ENCODE assay signal across 21 cellular contexts in the genomic region with DNA sequence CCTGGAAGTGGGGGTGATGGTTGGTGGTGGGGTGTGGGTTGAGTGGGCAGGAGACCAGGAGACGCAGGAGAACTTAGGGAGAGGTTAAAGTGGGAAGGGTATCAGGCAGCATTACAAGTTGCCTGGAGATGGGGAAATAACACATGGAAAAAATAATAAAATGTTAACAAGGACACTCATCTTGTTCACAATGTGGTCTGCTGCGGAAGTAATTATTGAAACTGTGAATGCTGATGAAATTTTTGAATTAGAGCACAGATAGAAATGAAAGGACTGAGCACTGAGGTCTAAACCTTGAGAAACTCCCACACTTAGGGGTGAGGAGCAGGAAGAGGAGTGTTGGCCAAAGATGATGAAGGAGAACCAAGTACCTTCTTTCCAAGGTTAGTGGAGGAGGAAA.
A peak's percentile ranks its signal among the peaks of the same experiment; 100 is the strongest.
DNase-seq lines count a peak whose midpoint lies in the region; ATAC-seq, FAIRE-seq and TF ChIP-seq lines count a peak whose summit lies in the region.
"Had no signal": no experiment of that assay in that cellular context is flagged by ENCODE, and none has a peak within 500 bp of the region (broad histone marks: within the 10 kb centered on the region; RNA-seq: fewer than 3 reads in every experiment).

No MANE protein-coding gene starts in this region.

- TF ChIP-seq POLR2A in testis (IDR thresholded peaks at IDR 0.05): no peak

- peak; percentile 66 for FAIRE-seq in bronchial epithelial cell (lab: Jason Lieb, UNC)
- FAIRE-seq: A549, GM12891, GM19239 had no signal

- 75 to 85% methylated on average over 2 of the region's 2 CpGs for WGBS in testis, 2 donors

- H3K36me3 ChIP-seq in bronchial epithelial cell (ENCODE audit: control insufficient read depth, insufficient read depth, low read length): no peaks in the 10 kb centered on the region
- no peaks in the 10 kb centered on the region for H3K36me3 ChIP-seq in testis (ENCODE audit: low read depth, missing control alignments)
- H3K36me3 ChIP-seq: BLaER1 treated with 17β-estradiol and CSF1 and Interleukin-3, amounts not matched to agents 10 nM and 100 nM had no signal

- intact Hi-C loops in testis (cut with DNase I; ENCODE audit: low total_unique reads): no loop called here

- no peaks in the 10 kb centered on the region for H3K4me1 ChIP-seq in testis
- H3K4me1 ChIP-seq: A549 had no signal

- TF ChIP-seq CTCF in bronchial epithelial cell (IDR thresholded peaks at IDR 0.05; ENCODE audit: insufficient read depth, low read length, severe bottlenecking): no peak
- TF ChIP-seq CTCF in testis (IDR thresholded peaks at IDR 0.05): no peak

- ATAC-seq in HG02798 (IDR thresholded peaks at IDR 0.05; ENCODE audit: poor library complexity, unreplicated experiment): peak; percentile 42
- no peak for ATAC-seq in GM19035 (IDR thresholded peaks at IDR 0.05; ENCODE audit: unreplicated experiment)
- ATAC-seq: A549; CD8-positive, alpha-beta T cell; GM23338; HCT116 had no signal

- no peaks in the 10 kb centered on the region for H3K27me3 ChIP-seq in bronchial epithelial cell (ENCODE audit: control insufficient read depth, insufficient read depth, low read length)
- no peaks in the 10 kb centered on the region for H3K27me3 ChIP-seq in testis
- H3K27me3 ChIP-seq: BLaER1 treated with 17β-estradiol and CSF1 and Interleukin-3, amounts not matched to agents 10 nM and 100 nM had no signal

- H3K9me3 ChIP-seq in testis: no peaks in the 10 kb centered on the region
- H3K9me3 ChIP-seq: A549; BLaER1 treated with 17β-estradiol and CSF1 and Interleukin-3, amounts not matched to agents 10 nM and 100 nM had no signal

- peak; percentile 55 for DNase-seq in NOMO-1 treated with DMSO at 0.1 percent for 48 hours (lab: John Stamatoyannopoulos, UW; ENCODE audit: unreplicated experiment)
- DNase-seq in NOMO-1 treated with dmso at 0.1 percent for 144 hours (lab: John Stamatoyannopoulos, UW; ENCODE audit: unreplicated experiment): no peak
- no peak for DNase-seq in bronchial epithelial cell (ENCODE audit: low read depth)
- DNase-seq in substantia nigra (lab: John Stamatoyannopoulos, UW): no peak
- DNase-seq in AG20443 (ENCODE audit: low spot score): no peak
- no peak for DNase-seq in testis
- DNase-seq: Calu3; CD8-positive, alpha-beta T cell; GF-D8; H7; HFFc6; KG1 had no signal

- H3K4me3 ChIP-seq in bronchial epithelial cell (ENCODE audit: low read depth, low read length) (no peak overlapping the region), testis (no peak overlapping the region)
- H3K4me3 ChIP-seq: A549; BLaER1 treated with 17β-estradiol and CSF1 and Interleukin-3, amounts not matched to agents 10 nM and 100 nM; GM23338 had no signal

- H3K27ac ChIP-seq in substantia nigra (ENCODE audit: low read depth, low read length, poor library complexity, severe bottlenecking): peak overlapping the region; percentile 2
- H3K27ac ChIP-seq in testis: no peak overlapping the region
- H3K27ac ChIP-seq: 22Rv1; A549; BLaER1 treated with 17β-estradiol and CSF1 and Interleukin-3, amounts not matched to agents 10 nM and 100 nM had no signal
